8 cellular contexts compared by ENCODE assay signal in genomic region chr5:142364251-142365145, GRCh38. TPM values are rescaled to one million over a fixed set of nuclear protein-coding genes. Genes with fewer than 3 reads are reported as not detected.
DNase-seq lines count a peak whose midpoint lies in the region; ATAC-seq lines count a peak whose summit lies in the region.

No MANE protein-coding gene starts in this region.

- ATAC-seq in right cardiac atrium = peak in 1 of 2 donors; percentile 38

- 66% methylated on average over 23 of the region's 23 CpGs for WGBS in right cardiac atrium

- H3K4me3 ChIP-seq in H7 (ENCODE audit: insufficient read depth, low read depth, low read length) (no peak overlapping the region), right cardiac atrium (ENCODE audit: low read length) (no peak overlapping the region)
- H3K4me3 ChIP-seq in effector memory CD4-positive, alpha-beta T cell (ENCODE audit: insufficient read depth, low read depth, low read length, poor library complexity, severe bottlenecking) = no peak overlapping the region

- no peaks in the 10 kb centered on the region for H3K27me3 ChIP-seq in H7 (ENCODE audit: control insufficient read depth, insufficient read depth, low read length)
- H3K27me3 ChIP-seq in right cardiac atrium (ENCODE audit: control insufficient read depth, insufficient read depth) = no peaks in the 10 kb centered on the region
- H3K27me3 ChIP-seq in effector memory CD4-positive, alpha-beta T cell (replicated peaks; ENCODE audit: control insufficient read depth, insufficient read depth, low read length, poor library complexity, severe bottlenecking) = no peaks in the 10 kb centered on the region

- H3K27ac ChIP-seq in right cardiac atrium (ENCODE audit: low read length) = peak overlapping the region; percentile 43
- H3K27ac ChIP-seq in effector memory CD4-positive, alpha-beta T cell (ENCODE audit: insufficient read depth, low read length, poor library complexity, severe bottlenecking) = no peak overlapping the region

- intact Hi-C loops in right cardiac atrium (cut with DNase I) = loop anchor here in 1 of 4 donors (10.0 kb wide), 1 partner anchor 180 kb away; no protein-coding TSS in a partner anchor

- DNase-seq in Caki2 (ENCODE audit: low read depth) = peak; percentile 90
- DNase-seq in H7 = peak; percentile 28
- DNase-seq in NCI-H510A treated with DMSO at 0.1 percent for 48 hours (lab: John Stamatoyannopoulos, UW) = peak; percentile 80
- DNase-seq in right cardiac atrium = peak; percentile 34 to 78 (median 76)
- DNase-seq in LoVo (ENCODE audit: low spot score) = no peak
- DNase-seq in NCI-H1694 treated with DMSO at 0.1 percent for 48 hours (lab: John Stamatoyannopoulos, UW) = no peak
- no peak for DNase-seq in inferior parietal cortex (ENCODE audit: extremely low spot score)
- no peak for DNase-seq in effector memory CD4-positive, alpha-beta T cell

- in situ Hi-C loops in Caki2 (cut with HindIII; ENCODE audit: low pct_unique_long_range_greater_than_20kb, low sequenced_read_pairs) = loop anchor here (10.0 kb wide), 1 partner anchor 180 kb away; no protein-coding TSS in a partner anchor

- no peaks in the 10 kb centered on the region for H3K9me3 ChIP-seq in right cardiac atrium (ENCODE audit: control insufficient read depth, low read length)
- H3K9me3 ChIP-seq in effector memory CD4-positive, alpha-beta T cell (ENCODE audit: control insufficient read depth, low read length) = no peaks in the 10 kb centered on the region

- no peaks in the 10 kb centered on the region for H3K36me3 ChIP-seq in H7 (replicated peaks; ENCODE audit: control insufficient read depth, insufficient read depth, low read length)
- no peaks in the 10 kb centered on the region for H3K36me3 ChIP-seq in effector memory CD4-positive, alpha-beta T cell (ENCODE audit: control insufficient read depth, insufficient read depth, low read length)

- H3K4me1 ChIP-seq in right cardiac atrium (ENCODE audit: control insufficient read depth, insufficient read depth, low read length) = peaks cover 2% of the 10 kb centered on the region
- H3K4me1 ChIP-seq in effector memory CD4-positive, alpha-beta T cell (ENCODE audit: control insufficient read depth, insufficient read depth, low read length, poor library complexity, severe bottlenecking) = peaks cover 4% of the 10 kb centered on the region

RNA-seq across cellular contexts. Expression of gene SPRY4, which starts 39.7 kb away (rescaled TPM):
- total RNA-seq in Caki2 (2014; rRNA removed; shearing (Covaris generic); ENCODE audit: low replicate concordance) = 0.09 and 0.20 TPM in 2 replicates
- total RNA-seq in H7 (2014; rRNA removed; shearing (Covaris generic)) = 71.7 and 93.3 TPM in 2 replicates
- 10 to 100 TPM in 2 of 4 donors, 1 to 10 TPM in 2; 8.3 to 18.3 (median 11.7) TPM for total RNA-seq in right cardiac atrium
- polyA plus RNA-seq in right cardiac atrium = 8.1 TPM

Comparison
In these comparisons a context has a peak if more than half of its experiments do, and no peak if none do; other contexts are left out.
1. DNase-seq: peak in Caki2 (single experiment), H7 (single experiment), NCI-H510A treated with DMSO at 0.1 percent for 48 hours (single experiment) and right cardiac atrium (3 of 3); none in LoVo (single experiment), NCI-H1694 treated with DMSO at 0.1 percent for 48 hours (single experiment), inferior parietal cortex (single experiment) and effector memory CD4-positive, alpha-beta T cell (0 of 3).